In genomic region chr11:20034941-20035340, GRCh38 we compare ENCODE assay signal across 26 cellular contexts.
DNase-seq lines count a peak whose midpoint lies in the region; ATAC-seq, FAIRE-seq and TF ChIP-seq lines count a peak whose summit lies in the region.
"Had no signal": no experiment of that assay in that cellular context is flagged by ENCODE, and none has a peak within 500 bp of the region (broad histone marks: within the 10 kb centered on the region; RNA-seq: fewer than 3 reads in every experiment).

No MANE protein-coding gene starts in this region.

- H3K9me3 ChIP-seq in left ventricle myocardium inferior (replicated peaks), result no peaks in the 10 kb centered on the region
- no peaks in the 10 kb centered on the region for H3K9me3 ChIP-seq in heart right ventricle
- no peaks in the 10 kb centered on the region for H3K9me3 ChIP-seq in astrocyte (ENCODE audit: insufficient read depth, low read depth, low read length)
- no peaks in the 10 kb centered on the region for H3K9me3 ChIP-seq in smooth muscle cell (replicated peaks; ENCODE audit: low read depth)
- H3K9me3 ChIP-seq: BE2C, esophagus squamous epithelium, gastrocnemius medialis, pancreas, thyroid gland had no signal

- H3K36me3 Mint-ChIP-seq in astrocyte (ENCODE audit: low read depth, unreplicated experiment), result peaks cover 13% of the 10 kb centered on the region
- H3K36me3 Mint-ChIP-seq: activated naive CD4-positive, alpha-beta T cell treated with anti-CD3 and anti-CD28 coated beads, Interleukin-2, amount 50 U/mL, for 24 hours; natural killer cell had no signal

- H4K5ac ChIP-seq in mesendoderm (ENCODE audit: low read length), result no peak overlapping the region

- no peak overlapping the region for H3K4me3 Mint-ChIP-seq in astrocyte (ENCODE audit: unreplicated experiment)
- H3K4me3 Mint-ChIP-seq: activated CD8-positive, alpha-beta T cell treated with anti-CD3 and anti-CD28 coated beads for 36 hours; activated naive CD4-positive, alpha-beta T cell treated with anti-CD3 and anti-CD28 coated beads, Interleukin-2, amount 50 U/mL, for 24 hours; activated T-helper 17 cell treated with anti-CD3 and anti-CD28 coated beads, Interleukin-2, amount 50 U/mL, for 72 hours; endodermal cell; natural killer cell; T-helper 1 cell treated with Interleukin-12 subunit alpha and Interleukin-12 subunit beta and Interleukin-4 antibody, amounts not matched to agents 30 μg/mL and 1 μg/mL, for 36 hours had no signal

- H2BK5ac ChIP-seq in mesendoderm (ENCODE audit: low read length), result no peak overlapping the region

- no peak overlapping the region for H3K56ac ChIP-seq in mesendoderm (ENCODE audit: low read length)

- H3F3A ChIP-seq in smooth muscle cell (ENCODE audit: low read depth), result peaks cover 11% of the 10 kb centered on the region

- H3K36me3 ChIP-seq in left ventricle myocardium inferior, result peaks cover 13% of the 10 kb centered on the region
- peaks cover 0 to 38% (median 3%) of the 10 kb centered on the region in 9 donors for H3K36me3 ChIP-seq in heart right ventricle
- H3K36me3 ChIP-seq in astrocyte (ENCODE audit: insufficient read depth, low read length), result no peaks in the 10 kb centered on the region
- no peaks in the 10 kb centered on the region for H3K36me3 ChIP-seq in mesendoderm (ENCODE audit: control insufficient read depth, insufficient read depth, low read length)
- no peaks in the 10 kb centered on the region for H3K36me3 ChIP-seq in smooth muscle cell (ENCODE audit: low read depth)
- H3K36me3 ChIP-seq: BE2C, gastrocnemius medialis, pancreas, thyroid gland had no signal

- DNase-seq in left ventricle myocardium inferior (no peak), heart right ventricle (no peak), astrocyte (ENCODE audit: low read depth) (no peak), mesendoderm (no peak), smooth muscle cell (lab: John Stamatoyannopoulos, UW; ENCODE audit: unreplicated experiment) (no peak), KG1 (lab: John Stamatoyannopoulos, UW) (no peak)
- DNase-seq: activated CD8-positive, alpha-beta T cell treated with anti-CD3 and anti-CD28 coated beads for 36 hours; amygdala; BE2C; cortex of kidney; endodermal cell; esophagus squamous epithelium; gastrocnemius medialis; GOT3; natural killer cell; NCI-H1105 treated with DMSO at 0.1 percent for 48 hours; pancreas; stimulated activated CD4-positive, alpha-beta T cell treated with anti-CD3 and anti-CD28 coated beads, Interleukin-4, amount 100 ng/mL, for 4 hours; stimulated activated naive CD4-positive, alpha-beta T cell treated with Interleukin-2 at 50 U/mL for 16 hours; thyroid gland had no signal

- ATAC-seq in heart right ventricle (no peak), esophagus mucosa (no peak), HG03469 (IDR thresholded peaks at IDR 0.05; ENCODE audit: unreplicated experiment) (no peak)
- ATAC-seq: activated CD8-positive, alpha-beta T cell treated with anti-CD3 and anti-CD28 coated beads for 36 hours; activated T-helper 17 cell treated with anti-CD3 and anti-CD28 coated beads, Interleukin-2, amount 50 U/mL, for 72 hours; gastrocnemius medialis; natural killer cell; pancreas had no signal

- H4K8ac ChIP-seq in mesendoderm (ENCODE audit: low read depth, low read length), result no peak overlapping the region

- intact Hi-C loops in left ventricle myocardium inferior (cut with micrococcal nuclease) (no loop called here), heart right ventricle (cut with DNase I) (no loop called here)

- H3K9me3 Mint-ChIP-seq in astrocyte (ENCODE audit: unreplicated experiment), result no peaks in the 10 kb centered on the region
- H3K9me3 Mint-ChIP-seq: activated CD8-positive, alpha-beta T cell treated with anti-CD3 and anti-CD28 coated beads for 36 hours; activated naive CD4-positive, alpha-beta T cell treated with anti-CD3 and anti-CD28 coated beads, Interleukin-2, amount 50 U/mL, for 24 hours; activated T-helper 17 cell treated with anti-CD3 and anti-CD28 coated beads, Interleukin-2, amount 50 U/mL, for 72 hours; endodermal cell; natural killer cell; T-helper 1 cell treated with Interleukin-12 subunit alpha and Interleukin-12 subunit beta and Interleukin-4 antibody, amounts not matched to agents 30 μg/mL and 1 μg/mL, for 36 hours had no signal

- peak overlapping the region; percentile 75 for H3K27ac Mint-ChIP-seq in astrocyte (ENCODE audit: unreplicated experiment)
- H3K27ac Mint-ChIP-seq: activated CD8-positive, alpha-beta T cell treated with anti-CD3 and anti-CD28 coated beads for 36 hours; activated naive CD4-positive, alpha-beta T cell treated with anti-CD3 and anti-CD28 coated beads, Interleukin-2, amount 50 U/mL, for 24 hours; activated T-helper 17 cell treated with anti-CD3 and anti-CD28 coated beads, Interleukin-2, amount 50 U/mL, for 72 hours; endodermal cell; natural killer cell; T-helper 1 cell treated with Interleukin-12 subunit alpha and Interleukin-12 subunit beta and Interleukin-4 antibody, amounts not matched to agents 30 μg/mL and 1 μg/mL, for 36 hours had no signal

- H2AFZ ChIP-seq in astrocyte (ENCODE audit: low read depth, low read length), result no peak overlapping the region
- no peak overlapping the region for H2AFZ ChIP-seq in smooth muscle cell (ENCODE audit: low read depth)

- no peak overlapping the region for H2AK5ac ChIP-seq in mesendoderm (ENCODE audit: low read length)

- no peak overlapping the region for H3K4me2 ChIP-seq in astrocyte (ENCODE audit: low read length)
- H3K4me2 ChIP-seq in mesendoderm (ENCODE audit: low read length), result no peak overlapping the region
- H3K4me2 ChIP-seq in smooth muscle cell, result peak overlapping the region; percentile 62

- no peaks in the 10 kb centered on the region for H3K27me3 ChIP-seq in left ventricle myocardium inferior (ENCODE audit: low read depth)
- H3K27me3 ChIP-seq in heart right ventricle, result no peaks in the 10 kb centered on the region
- H3K27me3 ChIP-seq in astrocyte (ENCODE audit: insufficient read depth, low read length), result peaks cover 3% of the 10 kb centered on the region
- no peaks in the 10 kb centered on the region for H3K27me3 ChIP-seq in mesendoderm (ENCODE audit: insufficient read depth, low read length, poor library complexity)
- no peaks in the 10 kb centered on the region for H3K27me3 ChIP-seq in smooth muscle cell (ENCODE audit: low read depth)
- H3K27me3 ChIP-seq: BE2C, esophagus squamous epithelium, gastrocnemius medialis, pancreas, thyroid gland had no signal

- no peaks in the 10 kb centered on the region for H3K27me3 Mint-ChIP-seq in astrocyte (ENCODE audit: low read depth, unreplicated experiment)

- H3K4ac ChIP-seq in mesendoderm (ENCODE audit: low read depth, low read length), result peak overlapping the region; percentile 46

- FAIRE-seq in astrocyte (lab: Jason Lieb, UNC), result no peak
- FAIRE-seq: pancreas had no signal

- H3K18ac ChIP-seq in mesendoderm (ENCODE audit: low read length), result no peak overlapping the region

- no peak overlapping the region for H2BK120ac ChIP-seq in mesendoderm (ENCODE audit: low read depth, low read length)

- no peak overlapping the region for H3K23ac ChIP-seq in mesendoderm (ENCODE audit: low read length)

- H3K4me1 ChIP-seq in left ventricle myocardium inferior (peaks cover 51% of the 10 kb centered on the region), heart right ventricle (peaks cover 0 to 57% (median 18%) of the 10 kb centered on the region in 9 donors), astrocyte (ENCODE audit: insufficient read depth, low read length) (peaks cover 33% of the 10 kb centered on the region), mesendoderm (ENCODE audit: control insufficient read depth, low read depth, low read length) (peaks cover 22% of the 10 kb centered on the region), smooth muscle cell (ENCODE audit: low read depth) (peaks cover 38% of the 10 kb centered on the region)
- H3K4me1 ChIP-seq: BE2C had no signal

- H3K79me2 ChIP-seq in astrocyte (ENCODE audit: insufficient read depth, low read length) (no peaks in the 10 kb centered on the region), mesendoderm (ENCODE audit: control insufficient read depth, insufficient read depth, low read length) (peaks cover 51% of the 10 kb centered on the region), smooth muscle cell (ENCODE audit: low read depth) (peaks cover 64% of the 10 kb centered on the region)

- H3K9ac ChIP-seq in astrocyte (ENCODE audit: low read length) (no peak overlapping the region), mesendoderm (ENCODE audit: low read length) (no peak overlapping the region), smooth muscle cell (ENCODE audit: low read depth) (no peak overlapping the region)

- peaks cover 3% of the 10 kb centered on the region for H4K20me1 ChIP-seq in astrocyte (ENCODE audit: insufficient read depth, low read length)
- H4K20me1 ChIP-seq in smooth muscle cell (ENCODE audit: low read depth), result peaks cover 4% of the 10 kb centered on the region

- TF ChIP-seq CTCF in left ventricle myocardium inferior (IDR thresholded peaks at IDR 0.05; ENCODE audit: borderline replicate concordance) (no peak), heart right ventricle (IDR thresholded peaks at IDR 0.05) (no peak), astrocyte (IDR thresholded peaks at IDR 0.05; ENCODE audit: insufficient read depth, low read depth, low read length) (no peak), smooth muscle cell (IDR thresholded peaks at IDR 0.05; ENCODE audit: borderline replicate concordance, insufficient read depth, poor library complexity, severe bottlenecking) (no peak)

- H3K4me3 ChIP-seq in left ventricle myocardium inferior (no peak overlapping the region), heart right ventricle (no peak overlapping the region), astrocyte (ENCODE audit: insufficient read depth, low read depth, low read length) (no peak overlapping the region), mesendoderm (ENCODE audit: low read length) (no peak overlapping the region), smooth muscle cell (no peak overlapping the region)
- H3K4me3 ChIP-seq: esophagus squamous epithelium, gastrocnemius medialis, pancreas, SK-N-MC, thyroid gland had no signal

- peaks cover 62% of the 10 kb centered on the region for H3K4me1 Mint-ChIP-seq in astrocyte (ENCODE audit: low read depth, unreplicated experiment)
- H3K4me1 Mint-ChIP-seq: activated naive CD4-positive, alpha-beta T cell treated with anti-CD3 and anti-CD28 coated beads, Interleukin-2, amount 50 U/mL, for 24 hours; activated T-helper 17 cell treated with anti-CD3 and anti-CD28 coated beads, Interleukin-2, amount 50 U/mL, for 72 hours; natural killer cell had no signal

- H3K27ac ChIP-seq in left ventricle myocardium inferior (replicated peaks) (peak overlapping the region; percentile 8), heart right ventricle (no peak overlapping the region), astrocyte (ENCODE audit: low read depth, low read length) (no peak overlapping the region), mesendoderm (ENCODE audit: low read depth, low read length) (no peak overlapping the region), smooth muscle cell (ENCODE audit: low read depth) (peak overlapping the region; percentile 93)
- H3K27ac ChIP-seq: gastrocnemius medialis, SK-N-MC, thyroid gland had no signal

- WGBS in heart right ventricle, 2 donors, result 89 to 91% methylated on average over 5 of the region's 5 CpGs
- WGBS in mesendoderm (ENCODE audit: extremely low coverage, insufficient coverage, low lambda C conversion rate), result no CpG with 5 or more reads among the region's 5 CpGs
- WGBS in smooth muscle cell (ENCODE audit: low lambda C conversion rate), result 45% methylated on average over 5 of the region's 5 CpGs

- H3K79me1 ChIP-seq in mesendoderm (ENCODE audit: low read length), result peaks cover 6% of the 10 kb centered on the region

- H2BK15ac ChIP-seq in mesendoderm (replicated peaks; ENCODE audit: low read depth), result no peak overlapping the region

Comparison
In these comparisons a context has a peak if more than half of its experiments do, and no peak if none do; other contexts are left out.
1. H3K27ac ChIP-seq: peak in left ventricle myocardium inferior (single experiment) and smooth muscle cell (single experiment); none in heart right ventricle (0 of 10), astrocyte (single experiment) and mesendoderm (single experiment).